Comparison of ENCODE assay signal across 8 cellular contexts in genomic region chr12:41521872-41522379, GRCh38.
DNase-seq lines count a peak whose midpoint lies in the region; ATAC-seq and TF ChIP-seq lines count a peak whose summit lies in the region.

No MANE protein-coding gene starts in this region.

- intact Hi-C loops in activated CD4-positive, alpha-beta T cell treated with anti-CD3 and anti-CD28 coated beads for 36 hours (cut with DNase I, micrococcal nuclease) = loop anchor here in 1 of 2 experiments (10.0 kb wide), 1 partner anchor 63 kb away; no protein-coding TSS in a partner anchor

- H4K20me1 ChIP-seq in DOHH2 (ENCODE audit: control insufficient read depth, insufficient read depth, low read depth, low read length) = no peaks in the 10 kb centered on the region

- peaks cover 8% of the 10 kb centered on the region for H3K4me1 ChIP-seq in DOHH2 (ENCODE audit: control insufficient read depth, low read length)
- peaks cover 10 to 13% of the 10 kb centered on the region in 2 donors for H3K4me1 ChIP-seq in muscle layer of duodenum (ENCODE audit: control insufficient read depth in 1 of 2, insufficient read depth in 2 of 2, low read length in 2 of 2)

- H3K27ac ChIP-seq in DOHH2 (ENCODE audit: low read depth, low read length) = no peak overlapping the region
- H3K27ac ChIP-seq in brain microvascular endothelial cell = peak overlapping the region; percentile 29
- peak overlapping the region; percentile 22 for H3K27ac ChIP-seq in muscle layer of duodenum (ENCODE audit: low read length)

- no peaks in the 10 kb centered on the region for H3F3A ChIP-seq in DOHH2 (ENCODE audit: control insufficient read depth, insufficient read depth)

- no peak overlapping the region for H3K4me3 Mint-ChIP-seq in activated CD4-positive, alpha-beta T cell treated with anti-CD3 and anti-CD28 coated beads for 36 hours

- CTCF ChIA-PET in activated CD4-positive, alpha-beta T cell treated with anti-CD3 and anti-CD28 coated beads for 36 hours (lab: Charles Lee) = no interaction called here

- H3K4me1 Mint-ChIP-seq in activated CD4-positive, alpha-beta T cell treated with anti-CD3 and anti-CD28 coated beads for 36 hours = peaks cover 16% of the 10 kb centered on the region

- H3K27ac Mint-ChIP-seq in activated CD4-positive, alpha-beta T cell treated with anti-CD3 and anti-CD28 coated beads for 36 hours = no peak overlapping the region

- no peaks in the 10 kb centered on the region for H3K9me2 ChIP-seq in DOHH2 (replicated peaks; ENCODE audit: control insufficient read depth, low read length)

- in situ Hi-C loops in brain microvascular endothelial cell (cut with HindIII; ENCODE audit: low pct_ligation_motif_present, low sequenced_read_pairs) = no loop called here

- H3K27me3 Mint-ChIP-seq in activated CD4-positive, alpha-beta T cell treated with anti-CD3 and anti-CD28 coated beads for 36 hours = no peaks in the 10 kb centered on the region

- no peaks in the 10 kb centered on the region for H3K9me3 Mint-ChIP-seq in activated CD4-positive, alpha-beta T cell treated with anti-CD3 and anti-CD28 coated beads for 36 hours (ENCODE audit: low read depth)

- H3K27me3 ChIP-seq in DOHH2 (ENCODE audit: control insufficient read depth, low read length) = no peaks in the 10 kb centered on the region
- no peaks in the 10 kb centered on the region for H3K27me3 ChIP-seq in brain microvascular endothelial cell (replicated peaks)
- H3K27me3 ChIP-seq in muscle layer of duodenum (ENCODE audit: low read depth, low read length) = no peaks in the 10 kb centered on the region

- no peak overlapping the region for H3K4me3 ChIP-seq in DOHH2 (ENCODE audit: low read length)
- no peak overlapping the region for H3K4me3 ChIP-seq in LNCaP clone FGC (ENCODE audit: low read depth, low read length)
- no peak overlapping the region for H3K4me3 ChIP-seq in brain microvascular endothelial cell (ENCODE audit: low read depth, low read length)
- peak overlapping the region; percentile 21 to 43 for H3K4me3 ChIP-seq in muscle layer of duodenum (ENCODE audit: low read depth in 1 of 2, low read length in 2 of 2)

- H3K9me3 ChIP-seq in DOHH2 (ENCODE audit: control insufficient read depth, insufficient read depth, low read length) (no peaks in the 10 kb centered on the region), muscle layer of duodenum (ENCODE audit: control insufficient read depth in 1 of 2, low read length in 2 of 2) (no peaks in the 10 kb centered on the region)

- peak; percentile 83 for ATAC-seq in GM21576 (IDR thresholded peaks at IDR 0.05; ENCODE audit: unreplicated experiment)
- no peak for ATAC-seq in activated CD4-positive, alpha-beta T cell treated with anti-CD3 and anti-CD28 coated beads for 36 hours

- no peaks in the 10 kb centered on the region for H3K79me2 ChIP-seq in DOHH2 (ENCODE audit: control insufficient read depth, low read length)

- no peaks in the 10 kb centered on the region for H3K36me3 ChIP-seq in DOHH2 (ENCODE audit: control insufficient read depth, low read length)
- H3K36me3 ChIP-seq in brain microvascular endothelial cell (replicated peaks) = no peaks in the 10 kb centered on the region
- H3K36me3 ChIP-seq in muscle layer of duodenum (ENCODE audit: control insufficient read depth in 1 of 2, insufficient read depth in 2 of 2, low read length in 2 of 2) = no peaks in the 10 kb centered on the region

- POLR2A ChIA-PET in activated CD4-positive, alpha-beta T cell treated with anti-CD3 and anti-CD28 coated beads for 36 hours (lab: Charles Lee) = no interaction called here

- H3K36me3 Mint-ChIP-seq in activated CD4-positive, alpha-beta T cell treated with anti-CD3 and anti-CD28 coated beads for 36 hours (ENCODE audit: low read depth) = no peaks in the 10 kb centered on the region

- TF ChIP-seq CTCF in DOHH2 (IDR thresholded peaks at IDR 0.05; ENCODE audit: low read depth, low read length, poor library complexity, severe bottlenecking) = no peak
- no peak for TF ChIP-seq CTCF in LNCaP clone FGC (IDR thresholded peaks at IDR 0.05; ENCODE audit: control insufficient read depth, extremely low read depth, insufficient read depth)
- TF ChIP-seq CTCF in brain microvascular endothelial cell (IDR thresholded peaks at IDR 0.05; ENCODE audit: low read depth, low read length, missing control alignments) = no peak

- DNase-seq in LNCaP clone FGC (ENCODE audit: low read depth) (peak; percentile 7), brain microvascular endothelial cell (peak; percentile 62), GF-D8 (lab: John Stamatoyannopoulos, UW) (no peak)
- DNase-seq in activated CD4-positive, alpha-beta T cell treated with anti-CD3 and anti-CD28 coated beads for 36 hours = no peak
- no peak for DNase-seq in NK-92 treated with Interleukin-12 subunit alpha and Interleukin-12 subunit beta, amount 100 ng/mL, for 24 hours (lab: John Stamatoyannopoulos, UW)

- peak overlapping the region; percentile 27; the same call in 1 of the 2 replicates for H3K4me2 ChIP-seq in DOHH2 (ENCODE audit: low read length)

Comparison
In these comparisons a context has a peak if more than half of its experiments do, and no peak if none do; other contexts are left out.
1. H3K4me3 ChIP-seq: peak in muscle layer of duodenum (2 of 2); none in DOHH2 (single experiment), LNCaP clone FGC (single experiment) and brain microvascular endothelial cell (single experiment).
2. DNase-seq: peak in LNCaP clone FGC (single experiment) and brain microvascular endothelial cell (single experiment); none in activated CD4-positive, alpha-beta T cell treated with anti-CD3 and anti-CD28 coated beads for 36 hours (single experiment), GF-D8 (single experiment) and NK-92 treated with Interleukin-12 subunit alpha and Interleukin-12 subunit beta, amount 100 ng/mL, for 24 hours (single experiment).